ENCODE assay signal across 14 cellular contexts in the genomic region with DNA sequence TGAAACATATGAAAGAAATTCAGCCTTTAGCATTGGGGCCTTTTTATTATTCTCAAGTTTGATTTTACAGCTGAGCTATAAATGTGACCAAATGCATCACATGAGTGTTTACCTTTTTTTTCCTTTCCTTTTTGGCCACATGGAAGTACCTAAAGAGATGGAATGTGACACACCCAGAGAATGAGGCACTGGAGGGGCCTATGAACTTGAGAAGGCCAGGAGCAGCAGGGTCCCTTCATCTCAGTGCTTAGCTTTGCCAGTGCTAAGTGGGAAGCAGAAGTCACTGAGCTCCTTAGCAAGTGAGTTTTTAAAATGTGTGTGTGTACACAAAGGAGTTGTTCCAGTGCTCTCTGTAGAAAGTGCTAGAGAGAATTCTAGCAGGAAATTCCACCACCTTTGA. TPM values are rescaled to one million over a fixed set of nuclear protein-coding genes. Genes with fewer than 3 reads are reported as not detected.
DNase-seq lines count a peak whose midpoint lies in the region; ATAC-seq, FAIRE-seq and TF ChIP-seq lines count a peak whose summit lies in the region.
"Had no signal": no experiment of that assay in that cellular context is flagged by ENCODE, and none has a peak within 500 bp of the region (broad histone marks: within the 10 kb centered on the region; RNA-seq: fewer than 3 reads in every experiment).

No MANE protein-coding gene starts in this region.

- intact Hi-C loops in CD4-positive, alpha-beta T cell (cut with DNase I, micrococcal nuclease) = no loop called here
- intact Hi-C loops in PC-3 (cut with micrococcal nuclease) = no loop called here

- CTCF ChIA-PET in CD4-positive, alpha-beta T cell (lab: Charles Lee) = interaction anchor here (1.1 to 1.2 kb wide), 2 partner anchors 10 to 17 kb away, joined by 3 read pairs; no protein-coding TSS in a partner anchor
- CTCF ChIA-PET in PC-3 (lab: Charles Lee) = no interaction called here

- H3K27ac ChIP-seq in CD4-positive, alpha-beta T cell (ENCODE audit: low read depth, low read length) = no peak overlapping the region
- peak overlapping the region; percentile 23; the same call in 1 of the 2 replicates for H3K27ac ChIP-seq in PC-3 (ENCODE audit: low read length)

- peaks cover 9% of the 10 kb centered on the region; the same call in 1 of the 2 replicates for H3K36me3 ChIP-seq in PC-3 (ENCODE audit: low read depth, low read length)

- DNase-seq in CD4-positive, alpha-beta T cell = no peak
- DNase-seq in PC-3 = peak; percentile 64
- peak; percentile 45 for DNase-seq in islet precursor cell
- peak; percentile 6 for DNase-seq in osteocyte (ENCODE audit: extremely low spot score, unreplicated experiment)
- no peak for DNase-seq in AG20443 (ENCODE audit: low spot score)
- no peak for DNase-seq in NCI-H187 (lab: John Stamatoyannopoulos, UW)
- DNase-seq in frontal cortex (ENCODE audit: low spot score in 2 of 2) = no peak
- DNase-seq: COR-L47, cortex of kidney, NCI-H446, RPMI8226, T1000 had no signal

- no peak overlapping the region for H3K4me3 Mint-ChIP-seq in CD4-positive, alpha-beta T cell
- no peak overlapping the region for H3K4me3 Mint-ChIP-seq in osteocyte (ENCODE audit: unreplicated experiment)
- H3K4me3 Mint-ChIP-seq: stimulated activated effector memory CD8-positive, alpha-beta T cell treated with anti-CD3 and anti-CD28 coated beads, Interleukin-12 subunit alpha, Interleukin-12 subunit beta, amount 100 ng/mL, for 72 hours had no signal

- POLR2A ChIA-PET in CD4-positive, alpha-beta T cell (lab: Charles Lee) = interaction anchor here (0.8 to 2.8 kb wide), 3 partner anchors 10 to 36 kb away, joined by 3 to 10 read pairs (median 4); no protein-coding TSS in a partner anchor
- POLR2A ChIA-PET in PC-3 (lab: Charles Lee; ENCODE audit: unreplicated experiment) = interaction anchor here (0.5 to 0.6 kb wide), 2 partner anchors 94 to 446 kb away, joined by 3 to 9 read pairs; no protein-coding TSS in a partner anchor

- no peaks in the 10 kb centered on the region for H3K9me2 ChIP-seq in PC-3 (replicated peaks; ENCODE audit: low read length)

- no peaks in the 10 kb centered on the region for H3K27me3 ChIP-seq in CD4-positive, alpha-beta T cell (ENCODE audit: control insufficient read depth, insufficient read depth, low read length)
- H3K27me3 ChIP-seq in PC-3 (ENCODE audit: low read length) = no peaks in the 10 kb centered on the region

- BruUV-seq in PC-3 (replicated peaks; lab: Mats Ljungman, UMichigan) = no TSS peak

- peaks cover 11% of the 10 kb centered on the region; the same call in 1 of the 2 replicates for H4K20me1 ChIP-seq in PC-3 (ENCODE audit: low read length)

- no peaks in the 10 kb centered on the region for H3K9me3 ChIP-seq in CD4-positive, alpha-beta T cell (ENCODE audit: control insufficient read depth, low read length)
- H3K9me3 ChIP-seq in PC-3 (ENCODE audit: low read length) = no peaks in the 10 kb centered on the region

- peaks cover 5% of the 10 kb centered on the region for H3K36me3 Mint-ChIP-seq in CD4-positive, alpha-beta T cell (ENCODE audit: low read depth)
- H3K36me3 Mint-ChIP-seq in osteocyte (ENCODE audit: unreplicated experiment) = no peaks in the 10 kb centered on the region
- H3K36me3 Mint-ChIP-seq: stimulated activated effector memory CD8-positive, alpha-beta T cell treated with anti-CD3 and anti-CD28 coated beads, Interleukin-12 subunit alpha, Interleukin-12 subunit beta, amount 100 ng/mL, for 72 hours had no signal

- peaks cover 99% of the 10 kb centered on the region for H3K79me2 ChIP-seq in PC-3 (ENCODE audit: low read length)

- H3K9me3 Mint-ChIP-seq in CD4-positive, alpha-beta T cell = no peaks in the 10 kb centered on the region
- no peaks in the 10 kb centered on the region for H3K9me3 Mint-ChIP-seq in osteocyte (ENCODE audit: unreplicated experiment)
- H3K9me3 Mint-ChIP-seq: stimulated activated effector memory CD8-positive, alpha-beta T cell treated with anti-CD3 and anti-CD28 coated beads, Interleukin-12 subunit alpha, Interleukin-12 subunit beta, amount 100 ng/mL, for 72 hours had no signal

- no peak for TF ChIP-seq CTCF in CD4-positive, alpha-beta T cell (IDR thresholded peaks at IDR 0.05)
- no peak for TF ChIP-seq CTCF in PC-3 (conservative IDR thresholded peaks at IDR 0.05; ENCODE audit: low read depth, low read length)
- TF ChIP-seq CTCF in osteocyte (IDR thresholded peaks at IDR 0.05) = no peak

- no peaks in the 10 kb centered on the region for H3F3A ChIP-seq in PC-3 (ENCODE audit: low read length, unreplicated experiment)

- H3K27ac Mint-ChIP-seq in CD4-positive, alpha-beta T cell = peak overlapping the region; percentile 84
- H3K27ac Mint-ChIP-seq in osteocyte (ENCODE audit: unreplicated experiment) = peak overlapping the region; percentile 60
- H3K27ac Mint-ChIP-seq: stimulated activated effector memory CD8-positive, alpha-beta T cell treated with anti-CD3 and anti-CD28 coated beads, Interleukin-12 subunit alpha, Interleukin-12 subunit beta, amount 100 ng/mL, for 72 hours had no signal

- no peak for FAIRE-seq in frontal cortex (lab: Jason Lieb, UNC)

- H3K4me1 Mint-ChIP-seq in CD4-positive, alpha-beta T cell (ENCODE audit: low read depth) = peaks cover 77% of the 10 kb centered on the region
- H3K4me1 Mint-ChIP-seq in osteocyte (ENCODE audit: unreplicated experiment) = peaks cover 66% of the 10 kb centered on the region

- no peak overlapping the region for H3K9ac ChIP-seq in PC-3 (ENCODE audit: low read length)

- H3K4me3 ChIP-seq in PC-3 (ENCODE audit: low read length) = no peak overlapping the region

- no peak for ATAC-seq in CD4-positive, alpha-beta T cell (ENCODE audit: poor library complexity)
- ATAC-seq in PC-3 (peak; percentile 58), HG02623 (IDR thresholded peaks at IDR 0.05; ENCODE audit: unreplicated experiment) (no peak)
- ATAC-seq: stimulated activated effector memory CD8-positive, alpha-beta T cell treated with anti-CD3 and anti-CD28 coated beads, Interleukin-12 subunit alpha, Interleukin-12 subunit beta, amount 100 ng/mL, for 72 hours had no signal

- no peaks in the 10 kb centered on the region for H3K27me3 Mint-ChIP-seq in CD4-positive, alpha-beta T cell
- no peaks in the 10 kb centered on the region for H3K27me3 Mint-ChIP-seq in osteocyte (ENCODE audit: unreplicated experiment)

- peak overlapping the region; percentile 48 for H3K4me2 ChIP-seq in PC-3 (ENCODE audit: low read length)

- no peak overlapping the region for H2AFZ ChIP-seq in PC-3 (ENCODE audit: low read length)

- H3K4me1 ChIP-seq in PC-3 (ENCODE audit: insufficient read depth, low read length) = peaks cover 49% of the 10 kb centered on the region

RNA-seq across cellular contexts. Expression of gene RREB1, which starts 44.7 kb away (rescaled TPM):
- 10 to 100 TPM; 56.5 to 60.0 TPM for total RNA-seq in CD4-positive, alpha-beta T cell
- total RNA-seq in PC-3 (2014; rRNA removed) (26.0 and 31.8 TPM in 2 replicates), osteocyte (29.4 and 29.9 TPM in 2 replicates), frontal cortex (1.6 TPM)

Comparison
In these comparisons a context has a peak if more than half of its experiments do, and no peak if none do; other contexts are left out.
1. DNase-seq: peak in PC-3 (single experiment), islet precursor cell (single experiment) and osteocyte (single experiment); none in CD4-positive, alpha-beta T cell (0 of 10), AG20443 (single experiment), NCI-H187 (0 of 2) and frontal cortex (0 of 2).
2. RNA of gene RREB1, which starts 44.7 kb away (total RNA-seq): 56.5 to 60.0 TPM in CD4-positive, alpha-beta T cell, 29.4 to 29.9 TPM in osteocyte and 26.0 to 31.8 TPM in PC-3; 1.6 TPM in frontal cortex (single experiment); every median in the first group is over 10 times any median in the second.